Comparison of ENCODE assay signal across 8 cellular contexts in the genomic region with DNA sequence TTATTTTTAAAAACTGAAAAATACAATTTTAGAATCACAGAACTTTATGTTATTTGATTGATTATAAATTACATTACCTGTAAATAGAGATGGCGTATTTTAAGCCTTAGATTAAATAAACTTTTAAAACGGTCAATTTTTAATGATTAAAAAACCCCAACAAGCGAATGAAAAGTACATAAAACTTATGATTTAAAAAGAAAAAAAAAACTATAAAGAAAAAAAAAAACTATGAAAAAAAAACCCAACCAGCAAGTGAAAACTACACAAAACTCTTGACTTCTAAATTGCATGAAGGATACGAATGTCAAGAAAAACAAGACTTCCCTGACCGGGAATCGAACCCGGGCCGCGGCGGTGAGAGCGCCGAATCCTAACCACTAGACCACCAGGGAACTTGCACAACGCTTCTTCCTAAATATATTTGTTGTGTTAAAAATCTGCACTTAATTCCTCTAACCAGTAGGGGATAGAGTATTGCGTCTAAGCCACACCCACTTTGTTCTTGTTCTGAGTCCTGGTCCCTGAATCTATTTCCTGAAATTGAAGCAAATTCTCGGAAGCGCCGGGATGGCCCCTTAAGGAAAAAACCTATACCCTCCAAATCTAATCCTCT.
A peak's percentile ranks its signal among the peaks of the same experiment; 100 is the strongest.
DNase-seq lines count a peak whose midpoint lies in the region; ATAC-seq and TF ChIP-seq lines count a peak whose summit lies in the region.

No MANE protein-coding gene starts in this region.

- H3K4me3 ChIP-seq in AG09309 (ENCODE audit: control insufficient read depth, low read depth, low read length) (peak overlapping the region; percentile 68), choroid plexus epithelial cell (ENCODE audit: low read depth, low read length) (peak overlapping the region; percentile 72)

- peak; percentile 81 for ATAC-seq in GM19023 (IDR thresholded peaks at IDR 0.05; ENCODE audit: unreplicated experiment)
- ATAC-seq in HG03280 (IDR thresholded peaks at IDR 0.05; ENCODE audit: unreplicated experiment): peak; percentile 78

- TF ChIP-seq CTCF in AG09309 (IDR thresholded peaks at IDR 0.05; ENCODE audit: control insufficient read depth, insufficient read depth, low read depth, low read length, missing control alignments) (peak; percentile 11), choroid plexus epithelial cell (conservative IDR thresholded peaks at IDR 0.05; ENCODE audit: low read depth, low read length) (peak; percentile 27)

- DNase-seq in AG09309 (ENCODE audit: low read depth) (peak; percentile 81), NCI-H345 (lab: John Stamatoyannopoulos, UW) (peak; percentile 94), choroid plexus epithelial cell (ENCODE audit: low read depth) (peak; percentile 95), kidney glomerular epithelial cell (lab: John Stamatoyannopoulos, UW) (peak; percentile 95)
- DNase-seq in activated CD4-positive, CD25-positive, alpha-beta regulatory T cell treated with anti-CD3 and anti-CD28 coated beads, Interleukin-2, amount 50 U/mL, for 72 hours: peak; percentile 85
- peak; percentile 89 for DNase-seq in stimulated activated CD4-positive, alpha-beta T cell treated with anti-CD3 and anti-CD28 coated beads, Interleukin-15, amount 100 ng/mL, for 24 hours

Comparison
In these comparisons a context has a peak if more than half of its experiments do, and no peak if none do; other contexts are left out.
1. Peak in every context shown above with its lines: DNase-seq, ATAC-seq and H3K4me3 ChIP-seq.